Comparison of ENCODE assay signal across 13 cellular contexts in the genomic region with DNA sequence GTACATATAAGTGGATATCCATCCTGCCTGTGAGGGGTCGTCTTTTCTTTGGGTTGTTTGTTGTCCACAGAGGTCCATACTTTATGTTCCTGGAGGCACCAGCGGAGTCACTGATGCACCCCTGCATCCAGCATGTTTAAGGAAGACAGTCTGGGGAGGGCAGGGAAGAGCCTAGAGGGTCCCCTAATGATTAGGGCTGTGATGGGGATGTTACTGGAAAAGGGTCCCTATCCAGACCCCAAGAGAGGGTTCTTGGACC. TPM values are rescaled to one million over a fixed set of nuclear protein-coding genes. Genes with fewer than 3 reads are reported as not detected.
DNase-seq lines count a peak whose midpoint lies in the region; TF ChIP-seq lines count a peak whose summit lies in the region.
"Not testable (repeated sequence)": the region's sequence is repeated elsewhere in the genome, so short reads cannot be mapped to it uniquely, and the experiment has no call there.
"Had no signal": no experiment of that assay in that cellular context is flagged by ENCODE, and none has a peak within 500 bp of the region (broad histone marks: within the 10 kb centered on the region; RNA-seq: fewer than 3 reads in every experiment).

No MANE protein-coding gene starts in this region.

- 72% methylated on average over 2 of the region's 2 CpGs for WGBS in HUES64

- H3K27ac Mint-ChIP-seq in CD14-positive monocyte = peak overlapping the region in 2 of 7 donors; percentile 15 to 23
- H3K27ac Mint-ChIP-seq in T-helper 1 cell treated with Interleukin-12 subunit alpha and Interleukin-12 subunit beta and Interleukin-4 antibody, amounts not matched to agents 30 μg/mL and 1 μg/mL, for 36 hours = peak overlapping the region; percentile 99
- H3K27ac Mint-ChIP-seq in activated T-helper 1 cell treated with anti-CD3 and anti-CD28 coated beads, Interleukin-12 subunit alpha, Interleukin-12 subunit beta, Interleukin-2, Interleukin-4 antibody, amounts not matched to agents 30 ng/mL and 10 ng/mL and 1 ng/mL, durations not matched to agents 14 hours and 24 hours and 36 hours = peak overlapping the region; percentile 84
- H3K27ac Mint-ChIP-seq in nephron progenitor cell = not testable (repeated sequence)

- not testable (repeated sequence) for H3K36me3 ChIP-seq in HUES64 (ENCODE audit: insufficient read depth, low read length)

- H3K27me3 ChIP-seq in HUES64 (ENCODE audit: insufficient read depth, low read length) = not testable (repeated sequence)

- H3K9me3 Mint-ChIP-seq in CD14-positive monocyte; T-helper 1 cell treated with Interleukin-12 subunit alpha and Interleukin-12 subunit beta and Interleukin-4 antibody, amounts not matched to agents 30 μg/mL and 1 μg/mL, for 36 hours; activated T-helper 1 cell treated with anti-CD3 and anti-CD28 coated beads, Interleukin-12 subunit alpha, Interleukin-12 subunit beta, Interleukin-2, Interleukin-4 antibody, amounts not matched to agents 30 ng/mL and 10 ng/mL and 1 ng/mL, durations not matched to agents 14 hours and 24 hours and 36 hours; nephron progenitor cell: not testable (repeated sequence)

- H3K27ac ChIP-seq in HUES64 (ENCODE audit: low read depth, low read length) = not testable (repeated sequence)
- H3K27ac ChIP-seq in caudate nucleus (ENCODE audit: low read depth, low read length) = peak overlapping the region; percentile 95
- H3K27ac ChIP-seq in temporal lobe (ENCODE audit: low read depth, low read length) = peak overlapping the region; percentile 80

- not testable (repeated sequence) for H3K9ac ChIP-seq in HUES64 (ENCODE audit: low read depth, low read length)

- not testable (repeated sequence) for TF ChIP-seq CTCF in CD14-positive monocyte (IDR thresholded peaks at IDR 0.05); nephron progenitor cell (IDR thresholded peaks at IDR 0.05)

- H3K4me1 Mint-ChIP-seq in CD14-positive monocyte (peaks cover 18% of the 10 kb centered on the region), nephron progenitor cell (peaks cover 25% of the 10 kb centered on the region)
- peaks cover 14% of the 10 kb centered on the region for H3K4me1 Mint-ChIP-seq in T-helper 1 cell treated with Interleukin-12 subunit alpha and Interleukin-12 subunit beta and Interleukin-4 antibody, amounts not matched to agents 30 μg/mL and 1 μg/mL, for 36 hours (ENCODE audit: low read depth)
- peaks cover 21% of the 10 kb centered on the region for H3K4me1 Mint-ChIP-seq in activated T-helper 1 cell treated with anti-CD3 and anti-CD28 coated beads, Interleukin-12 subunit alpha, Interleukin-12 subunit beta, Interleukin-2, Interleukin-4 antibody, amounts not matched to agents 30 ng/mL and 10 ng/mL and 1 ng/mL, durations not matched to agents 14 hours and 24 hours and 36 hours (ENCODE audit: low read depth)

- DNase-seq in CD14-positive monocyte (ENCODE audit: low spot score); activated T-helper 1 cell treated with anti-CD3 and anti-CD28 coated beads, Interleukin-12 subunit alpha, Interleukin-12 subunit beta, Interleukin-2, Interleukin-4 antibody, amounts not matched to agents 30 ng/mL and 10 ng/mL and 1 ng/mL, durations not matched to agents 14 hours and 24 hours and 36 hours (ENCODE audit: low spot score); caudate nucleus (lab: John Stamatoyannopoulos, UW); nephron progenitor cell: not testable (repeated sequence)

- not testable (repeated sequence) for H3K4me1 ChIP-seq in HUES64 (ENCODE audit: insufficient read depth, low read length)

- H3K4me3 Mint-ChIP-seq in CD14-positive monocyte (peak overlapping the region; percentile 96 to 99), nephron progenitor cell (peak overlapping the region; percentile 95)
- peak overlapping the region; percentile 97 for H3K4me3 Mint-ChIP-seq in T-helper 1 cell treated with Interleukin-12 subunit alpha and Interleukin-12 subunit beta and Interleukin-4 antibody, amounts not matched to agents 30 μg/mL and 1 μg/mL, for 36 hours
- H3K4me3 Mint-ChIP-seq in activated T-helper 1 cell treated with anti-CD3 and anti-CD28 coated beads, Interleukin-12 subunit alpha, Interleukin-12 subunit beta, Interleukin-2, Interleukin-4 antibody, amounts not matched to agents 30 ng/mL and 10 ng/mL and 1 ng/mL, durations not matched to agents 14 hours and 24 hours and 36 hours = peak overlapping the region; percentile 92

- not testable (repeated sequence) for H3K9me3 ChIP-seq in HUES64 (ENCODE audit: insufficient read depth, low read depth, low read length); iPS-18c (ENCODE audit: control insufficient read depth, insufficient read depth, low read length)

- H3K4me3 ChIP-seq in HUES64 (ENCODE audit: low read length) (peak overlapping the region; percentile 86), iPS-18c (ENCODE audit: insufficient read depth, low read depth, low read length) (peak overlapping the region; percentile 75)

- not testable (repeated sequence) for H3K27me3 Mint-ChIP-seq in CD14-positive monocyte (ENCODE audit: low read depth in 3 of 3); T-helper 1 cell treated with Interleukin-12 subunit alpha and Interleukin-12 subunit beta and Interleukin-4 antibody, amounts not matched to agents 30 μg/mL and 1 μg/mL, for 36 hours (ENCODE audit: low read depth); activated T-helper 1 cell treated with anti-CD3 and anti-CD28 coated beads, Interleukin-12 subunit alpha, Interleukin-12 subunit beta, Interleukin-2, Interleukin-4 antibody, amounts not matched to agents 30 ng/mL and 10 ng/mL and 1 ng/mL, durations not matched to agents 14 hours and 24 hours and 36 hours (ENCODE audit: insufficient read depth)
- H3K27me3 Mint-ChIP-seq in nephron progenitor cell (ENCODE audit: low read depth, poor library complexity) = peaks cover 18% of the 10 kb centered on the region

- intact Hi-C loops in CD14-positive monocyte (cut with micrococcal nuclease) = loop anchor here in 1 of 2 donors (5.0 kb wide), 1 partner anchor 45 kb away; no protein-coding TSS in a partner anchor
- intact Hi-C loops in activated T-helper 1 cell treated with anti-CD3 and anti-CD28 coated beads, Interleukin-12 subunit alpha, Interleukin-12 subunit beta, Interleukin-2, Interleukin-4 antibody, amounts not matched to agents 30 ng/mL and 10 ng/mL and 1 ng/mL, durations not matched to agents 14 hours and 24 hours and 36 hours (cut with micrococcal nuclease) = not testable (repeated sequence)

- not testable (repeated sequence) for H3K36me3 Mint-ChIP-seq in CD14-positive monocyte; T-helper 1 cell treated with Interleukin-12 subunit alpha and Interleukin-12 subunit beta and Interleukin-4 antibody, amounts not matched to agents 30 μg/mL and 1 μg/mL, for 36 hours (ENCODE audit: low read depth); activated T-helper 1 cell treated with anti-CD3 and anti-CD28 coated beads, Interleukin-12 subunit alpha, Interleukin-12 subunit beta, Interleukin-2, Interleukin-4 antibody, amounts not matched to agents 30 ng/mL and 10 ng/mL and 1 ng/mL, durations not matched to agents 14 hours and 24 hours and 36 hours (ENCODE audit: low read depth); nephron progenitor cell (ENCODE audit: low read depth)

RNA-seq across cellular contexts. Expression of a gene that starts 1.4 kb away (rescaled TPM):
- 1 to 10 TPM; 7.5 to 8.0 TPM for polyA plus RNA-seq in CD14-positive monocyte
- polyA plus RNA-seq in HUES64 (2013, experiment 1 of 2) = 37.0 TPM
- 49.6 TPM for polyA plus RNA-seq in HUES64 (2013, experiment 2 of 2)
- 28.5 and 32.9 TPM in 2 replicates for total RNA-seq in activated T-helper 1 cell treated with anti-CD3 and anti-CD28 coated beads, Interleukin-12 subunit alpha, Interleukin-12 subunit beta, Interleukin-2, Interleukin-4 antibody, amounts not matched to agents 30 ng/mL and 10 ng/mL and 1 ng/mL, durations not matched to agents 14 hours and 24 hours and 36 hours
- total RNA-seq in temporal lobe = not detected
- total RNA-seq: gastroesophageal sphincter, left lung, thyroid gland had no signal
- polyA plus RNA-seq: psoas muscle, small intestine had no signal

RNA-seq across cellular contexts. Expression of a gene that starts 37.9 kb away (rescaled TPM):
- polyA plus RNA-seq in CD14-positive monocyte = 10 to 100 TPM; 24.7 to 31.6 TPM
- polyA plus RNA-seq in HUES64 (2013, experiment 1 of 2) = 10.3 TPM
- 13.8 TPM for polyA plus RNA-seq in HUES64 (2013, experiment 2 of 2)
- 16.9 and 17.9 TPM in 2 replicates for total RNA-seq in activated T-helper 1 cell treated with anti-CD3 and anti-CD28 coated beads, Interleukin-12 subunit alpha, Interleukin-12 subunit beta, Interleukin-2, Interleukin-4 antibody, amounts not matched to agents 30 ng/mL and 10 ng/mL and 1 ng/mL, durations not matched to agents 14 hours and 24 hours and 36 hours
- 9.6 TPM for total RNA-seq in temporal lobe

RNA-seq across cellular contexts. Expression of a gene that starts 49.9 kb away (rescaled TPM):
- not detected for polyA plus RNA-seq in CD14-positive monocyte
- not detected for polyA plus RNA-seq in HUES64 (2013, experiment 1 of 2)
- not detected for polyA plus RNA-seq in HUES64 (2013, experiment 2 of 2)
- total RNA-seq in activated T-helper 1 cell treated with anti-CD3 and anti-CD28 coated beads, Interleukin-12 subunit alpha, Interleukin-12 subunit beta, Interleukin-2, Interleukin-4 antibody, amounts not matched to agents 30 ng/mL and 10 ng/mL and 1 ng/mL, durations not matched to agents 14 hours and 24 hours and 36 hours = not detected in 2 replicates
- total RNA-seq in temporal lobe = not detected
- total RNA-seq: thyroid gland had no signal

Comparison
In these comparisons a context has a peak if more than half of its experiments do, and no peak if none do; other contexts are left out.
1. RNA of a gene that starts 1.4 kb away (total RNA-seq): 28.5 to 32.9 TPM in activated T-helper 1 cell treated with anti-CD3 and anti-CD28 coated beads, Interleukin-12 subunit alpha, Interleukin-12 subunit beta, Interleukin-2, Interleukin-4 antibody, amounts not matched to agents 30 ng/mL and 10 ng/mL and 1 ng/mL, durations not matched to agents 14 hours and 24 hours and 36 hours; not detected in temporal lobe (single experiment); every median in the first group is over 10 times any median in the second.
2. Peak in every context shown above with its lines, with median percentiles within 50 percentile points of each other: H3K4me3 Mint-ChIP-seq.